ENCODE assay signal across 20 cellular contexts in genomic region chr17:30427611-30428010, GRCh38. TPM values are rescaled to one million over a fixed set of nuclear protein-coding genes. Genes with fewer than 3 reads are reported as not detected.
A peak's percentile ranks its signal among the peaks of the same experiment; 100 is the strongest.
DNase-seq lines count a peak whose midpoint lies in the region; ATAC-seq, FAIRE-seq and TF ChIP-seq lines count a peak whose summit lies in the region.
"Had no signal": no experiment of that assay in that cellular context is flagged by ENCODE, and none has a peak within 500 bp of the region (broad histone marks: within the 10 kb centered on the region; RNA-seq: fewer than 3 reads in every experiment).

No MANE protein-coding gene starts in this region.

- H3K36me3 Mint-ChIP-seq in activated T-cell treated with anti-CD3 and anti-CD28 coated beads, Interleukin-2, amount 50 U/mL, for 24 hours (ENCODE audit: low read depth): peaks cover 91% of the 10 kb centered on the region
- peaks cover 7% of the 10 kb centered on the region for H3K36me3 Mint-ChIP-seq in WTC11

- peaks cover 4% of the 10 kb centered on the region for H3K4me1 Mint-ChIP-seq in activated T-cell treated with anti-CD3 and anti-CD28 coated beads, Interleukin-2, amount 50 U/mL, for 24 hours (ENCODE audit: low read depth)
- peaks cover 16% of the 10 kb centered on the region for H3K4me1 Mint-ChIP-seq in WTC11
- H3K4me1 Mint-ChIP-seq: CD14-positive monocyte; CD4-positive, alpha-beta memory T cell had no signal

- peak; percentile 21 for FAIRE-seq in GM19239 (lab: Jason Lieb, UNC)
- FAIRE-seq: GM12892, GM18507, HepG2 had no signal

- H3K9me3 Mint-ChIP-seq in activated T-cell treated with anti-CD3 and anti-CD28 coated beads, Interleukin-2, amount 50 U/mL, for 24 hours: no peaks in the 10 kb centered on the region
- no peaks in the 10 kb centered on the region for H3K9me3 Mint-ChIP-seq in WTC11
- H3K9me3 Mint-ChIP-seq: CD14-positive monocyte; CD4-positive, alpha-beta memory T cell had no signal

- H3K27me3 Mint-ChIP-seq in activated T-cell treated with anti-CD3 and anti-CD28 coated beads, Interleukin-2, amount 50 U/mL, for 24 hours: no peaks in the 10 kb centered on the region
- H3K27me3 Mint-ChIP-seq in WTC11 (ENCODE audit: low read depth): no peaks in the 10 kb centered on the region
- H3K27me3 Mint-ChIP-seq: CD4-positive, alpha-beta memory T cell had no signal

- ATAC-seq in WTC11 (no peak), HG03159 (IDR thresholded peaks at IDR 0.05; ENCODE audit: unreplicated experiment) (no peak), GM18520 (IDR thresholded peaks at IDR 0.05; ENCODE audit: unreplicated experiment) (no peak)
- ATAC-seq: HCT116, HepG2 had no signal

- CTCF ChIA-PET in WTC11 (lab: Charles Lee): no interaction called here

- POLR2A ChIA-PET in WTC11 (lab: Charles Lee): no interaction called here

- TF ChIP-seq CTCF in WTC11 (IDR thresholded peaks at IDR 0.05): no peak

- peak overlapping the region; percentile 32 for H3K27ac Mint-ChIP-seq in activated T-cell treated with anti-CD3 and anti-CD28 coated beads, Interleukin-2, amount 50 U/mL, for 24 hours
- peak overlapping the region; percentile 48; the same call in 1 of the 2 replicates for H3K27ac Mint-ChIP-seq in WTC11

- no peak for DNase-seq in activated T-cell treated with anti-CD3 and anti-CD28 coated beads, Interleukin-2, amount 50 U/mL, for 24 hours
- DNase-seq in activated T-cell treated with anti-CD3 and anti-CD28 coated beads, Interleukin-2, amount 50 U/mL, for 1 hour: no peak
- DNase-seq in GM19239 (ENCODE audit: insufficient read length, low spot score): no peak
- DNase-seq in WTC11 (ENCODE audit: low spot score): no peak
- peak; percentile 2 for DNase-seq in left kidney (ENCODE audit: low read depth, low spot score)
- DNase-seq in activated gamma-delta T cell treated with Interleukin-2 at 50 U/mL for 16 hours: no peak
- DNase-seq: 8988T; CD4-positive, alpha-beta memory T cell; DMS153; DMS79; GDM1; GOT3; H7 had no signal

- H3K4me3 Mint-ChIP-seq in activated T-cell treated with anti-CD3 and anti-CD28 coated beads, Interleukin-2, amount 50 U/mL, for 24 hours: no peak overlapping the region
- H3K4me3 Mint-ChIP-seq in WTC11: no peak overlapping the region
- H3K4me3 Mint-ChIP-seq: CD14-positive monocyte; CD4-positive, alpha-beta memory T cell had no signal

TF ChIP-seq in WTC11, 78 proteins besides CTCF, POLR2A, EP300 and RAD21:
- no peak for TF ChIP-seq IRF1 (CRISPR knock-in tag; IDR thresholded peaks at IDR 0.05)
- TF ChIP-seq E2F4 (CRISPR knock-in tag; IDR thresholded peaks at IDR 0.05; ENCODE audit: borderline replicate concordance, low read depth): no peak
- TF ChIP-seq ATF1 (CRISPR knock-in tag; IDR thresholded peaks at IDR 0.05): no peak
- TF ChIP-seq, protein P1, sequence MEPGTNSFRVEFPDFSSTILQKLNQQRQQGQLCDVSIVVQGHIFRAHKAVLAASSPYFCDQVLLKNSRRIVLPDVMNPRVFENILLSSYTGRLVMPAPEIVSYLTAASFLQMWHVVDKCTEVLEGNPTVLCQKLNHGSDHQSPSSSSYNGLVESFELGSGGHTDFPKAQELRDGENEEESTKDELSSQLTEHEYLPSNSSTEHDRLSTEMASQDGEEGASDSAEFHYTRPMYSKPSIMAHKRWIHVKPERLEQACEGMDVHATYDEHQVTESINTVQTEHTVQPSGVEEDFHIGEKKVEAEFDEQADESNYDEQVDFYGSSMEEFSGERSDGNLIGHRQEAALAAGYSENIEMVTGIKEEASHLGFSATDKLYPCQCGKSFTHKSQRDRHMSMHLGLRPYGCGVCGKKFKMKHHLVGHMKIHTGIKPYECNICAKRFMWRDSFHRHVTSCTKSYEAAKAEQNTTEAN (CRISPR knock-in tag; IDR thresholded peaks at IDR 0.05): no peak
- no peak for TF ChIP-seq ESRRA (CRISPR knock-in tag; IDR thresholded peaks at IDR 0.05; ENCODE audit: borderline replicate concordance)

RNA-seq across cellular contexts. Expression of gene CPD, which starts 48.9 kb away (rescaled TPM):
- 36.1 to 43.0 TPM (median 40.1 TPM) in 3 replicates for total RNA-seq in WTC11 (2021)

RNA-seq across cellular contexts. Expression of gene GOSR1, which starts 49.6 kb away (rescaled TPM):
- total RNA-seq in WTC11 (2021): 37.4 to 41.1 TPM (median 39.3 TPM) in 3 replicates
